ENCODE assay signal across 21 cellular contexts in genomic region chr11:38191101-38191500, GRCh38.
A peak's percentile ranks its signal among the peaks of the same experiment; 100 is the strongest.
DNase-seq lines count a peak whose midpoint lies in the region; ATAC-seq and TF ChIP-seq lines count a peak whose summit lies in the region.
"Had no signal": no experiment of that assay in that cellular context is flagged by ENCODE, and none has a peak within 500 bp of the region (broad histone marks: within the 10 kb centered on the region; RNA-seq: fewer than 3 reads in every experiment).

No MANE protein-coding gene starts in this region.

- no peaks in the 10 kb centered on the region for H3F3A ChIP-seq in PC-3 (ENCODE audit: low read length, unreplicated experiment)

- H3K4me1 ChIP-seq in A673 (ENCODE audit: insufficient read depth, low read length, poor library complexity, severe bottlenecking) (peaks cover 4% of the 10 kb centered on the region), PC-3 (ENCODE audit: insufficient read depth, low read length) (no peaks in the 10 kb centered on the region)
- H3K4me1 ChIP-seq: Caco-2, Peyer's patch, SJSA1 had no signal

- H4K20me1 ChIP-seq in PC-3 (ENCODE audit: low read length): no peaks in the 10 kb centered on the region

- H2AFZ ChIP-seq in PC-3 (ENCODE audit: low read length): 0 out of 2 replicates have a peak overlapping the region, but pooled peaks have one; percentile 37

- H3K27ac ChIP-seq in A673 (ENCODE audit: low read depth, low read length, poor library complexity, severe bottlenecking) (no peak overlapping the region), PC-3 (ENCODE audit: low read length) (no peak overlapping the region)
- H3K27ac ChIP-seq: Peyer's patch, SJSA1 had no signal

- no TSS peak for BruUV-seq in A673 (replicated peaks; lab: Mats Ljungman, UMichigan)
- BruUV-seq in PC-3 (replicated peaks; lab: Mats Ljungman, UMichigan): no TSS peak

- H3K27me3 ChIP-seq in A673 (replicated peaks; ENCODE audit: insufficient read depth, low read depth, low read length, poor library complexity) (no peaks in the 10 kb centered on the region), PC-3 (ENCODE audit: low read length) (no peaks in the 10 kb centered on the region)
- H3K27me3 ChIP-seq: Peyer's patch, SJSA1 had no signal

- H3K79me2 ChIP-seq in PC-3 (ENCODE audit: low read length): no peaks in the 10 kb centered on the region

- no peaks in the 10 kb centered on the region for H3K36me3 ChIP-seq in A673 (ENCODE audit: insufficient read depth, low read length, poor library complexity, severe bottlenecking)
- H3K36me3 ChIP-seq in PC-3 (ENCODE audit: low read depth, low read length): no peaks in the 10 kb centered on the region
- H3K36me3 ChIP-seq: Peyer's patch, SJSA1 had no signal

- POLR2A ChIA-PET in A673 (lab: Charles Lee; ENCODE audit: low non-redundant PET) (no interaction called here), PC-3 (lab: Charles Lee; ENCODE audit: unreplicated experiment) (no interaction called here)

- TF ChIP-seq CTCF in A673 (conservative IDR thresholded peaks at IDR 0.05; ENCODE audit: low read depth, low read length): peak; percentile 48
- TF ChIP-seq CTCF in PC-3 (conservative IDR thresholded peaks at IDR 0.05; ENCODE audit: low read depth, low read length): peak; percentile 19; the same call in 1 of the 2 replicates

- DNase-seq in A673 (ENCODE audit: low spot score) (peak; percentile 56), D341Med (ENCODE audit: low spot score) (peak; percentile 6), PC-3 (peak; percentile 6), myocyte (ENCODE audit: low read depth) (peak; percentile 7), GOT3 (lab: John Stamatoyannopoulos, UW) (no peak), CD1c-positive myeloid dendritic cell (ENCODE audit: extremely low spot score) (no peak), pons (ENCODE audit: low spot score) (no peak)
- DNase-seq: Caco-2; CD4-positive, alpha-beta memory T cell; DMS153; GDM1; H7; HFFc6; Kasumi-1; NCI-H1092 treated with DMSO at 0.1 percent for 48 hours; NCI-H1436 treated with DMSO at 0.1 percent for 48 hours; NCI-H1930; NCI-H526; NK-92 treated with Interleukin-12 subunit alpha and Interleukin-12 subunit beta, amount 100 ng/mL, for 24 hours; Peyer's patch had no signal

- H3K4me3 ChIP-seq in A673 (ENCODE audit: low read depth, low read length, poor library complexity, severe bottlenecking): no peak overlapping the region
- no peak overlapping the region for H3K4me3 ChIP-seq in PC-3 (ENCODE audit: low read length)
- H3K4me3 ChIP-seq: Peyer's patch, SJSA1 had no signal

- H3K4me2 ChIP-seq in PC-3 (ENCODE audit: low read length): no peak overlapping the region

- no peaks in the 10 kb centered on the region for H3K9me2 ChIP-seq in PC-3 (replicated peaks; ENCODE audit: low read length)

- no peak for ATAC-seq in PC-3

- intact Hi-C loops in A673 (cut with micrococcal nuclease; ENCODE audit: unreplicated experiment) (loop anchor here (1.0 to 2.0 kb wide), 2 partner anchors 600 to 1176 kb away; no protein-coding TSS in a partner anchor), PC-3 (cut with micrococcal nuclease) (loop anchor here (1.0 kb wide), 1 partner anchor 600 kb away; no protein-coding TSS in a partner anchor)

- no peak overlapping the region for H3K9ac ChIP-seq in PC-3 (ENCODE audit: low read length)

- H3K9me3 ChIP-seq in A673 (ENCODE audit: low read depth, low read length, poor library complexity, severe bottlenecking): no peaks in the 10 kb centered on the region
- no peaks in the 10 kb centered on the region for H3K9me3 ChIP-seq in PC-3 (ENCODE audit: low read length)
- H3K9me3 ChIP-seq: Caco-2, Peyer's patch had no signal

- CTCF ChIA-PET in A673 (lab: Charles Lee): interaction anchor here (0.6 to 1.2 kb wide), 3 partner anchors 19 to 600 kb away, joined by 3 to 7 read pairs (median 3); no protein-coding TSS in a partner anchor
- CTCF ChIA-PET in PC-3 (lab: Charles Lee): interaction anchor here (0.5 kb wide), 1 partner anchor 600 kb away, joined by 3 read pairs; no protein-coding TSS in a partner anchor

Comparison
In these comparisons a context has a peak if more than half of its experiments do, and no peak if none do; other contexts are left out.
1. DNase-seq: peak in A673 (single experiment), D341Med (single experiment), PC-3 (single experiment) and myocyte (single experiment); none in GOT3 (single experiment), CD1c-positive myeloid dendritic cell (single experiment) and pons (single experiment).